Comparison of ENCODE assay signal across 10 cellular contexts in the genomic region with DNA sequence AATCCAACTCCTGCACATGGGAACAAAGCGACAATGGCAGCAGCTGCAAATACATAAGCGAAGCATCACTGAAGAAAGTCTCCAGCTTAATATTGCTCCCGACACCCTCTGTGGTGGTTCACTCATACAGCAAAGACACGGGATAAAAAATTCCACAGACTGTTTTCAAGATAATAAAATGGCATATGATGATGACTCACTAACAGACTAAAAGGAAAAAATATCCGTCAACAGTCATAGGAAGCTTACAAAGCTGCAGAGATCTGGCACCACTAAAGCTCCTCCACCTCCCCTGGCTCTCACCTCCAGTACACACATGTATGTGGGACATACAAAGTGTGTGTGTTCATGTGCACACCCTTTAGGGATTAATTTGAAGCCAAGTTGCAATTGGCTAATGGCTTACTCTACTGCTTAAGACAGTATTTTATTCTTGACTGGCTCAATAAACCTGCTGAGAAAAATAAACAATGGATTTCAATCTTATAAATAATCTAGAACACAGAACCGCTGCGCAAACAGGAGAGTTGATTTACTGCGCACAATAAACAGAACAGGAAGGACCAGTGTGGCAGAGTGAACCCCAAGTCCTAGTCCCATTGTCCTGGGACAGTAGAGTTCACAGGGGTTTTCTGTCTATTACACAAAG.
DNase-seq lines count a peak whose midpoint lies in the region; ATAC-seq and TF ChIP-seq lines count a peak whose summit lies in the region.
"Had no signal": no experiment of that assay in that cellular context is flagged by ENCODE, and none has a peak within 500 bp of the region (broad histone marks: within the 10 kb centered on the region; RNA-seq: fewer than 3 reads in every experiment).

No MANE protein-coding gene starts in this region.

- no peaks in the 10 kb centered on the region for H3K9me3 Mint-ChIP-seq in activated B cell treated with CpG ODN at 0.5 μM for 24 hours
- H3K9me3 Mint-ChIP-seq: IgD-negative memory B cell, neural crest cell had no signal

- H3K27ac ChIP-seq in gastroesophageal sphincter (peak overlapping the region; percentile 80 to 100 (median 90)), sigmoid colon (peak overlapping the region; percentile 82 to 100 (median 98))

- TF ChIP-seq EP300 in gastroesophageal sphincter (IDR thresholded peaks at IDR 0.05) (no peak), sigmoid colon (IDR thresholded peaks at IDR 0.05) (peak in 2 of 4 donors; percentile 34 to 79)

- H3K4me1 ChIP-seq in gastroesophageal sphincter = peaks cover 50 to 100% (median 77%) of the 10 kb centered on the region in 3 donors
- peaks cover 0 to 100% (median 98%) of the 10 kb centered on the region in 4 donors for H3K4me1 ChIP-seq in sigmoid colon

- CTCF ChIA-PET in activated B cell treated with CpG ODN at 0.5 μM for 24 hours (lab: Charles Lee) = no interaction called here

- TF ChIP-seq POLR2A in gastroesophageal sphincter (IDR thresholded peaks at IDR 0.05) (no peak), sigmoid colon (IDR thresholded peaks at IDR 0.05) (no peak)

- POLR2A ChIA-PET in activated B cell treated with CpG ODN at 0.5 μM for 24 hours (lab: Charles Lee) = interaction anchor here (1.0 kb wide), 1 partner anchor 16 kb away, joined by 4 read pairs; no protein-coding TSS in a partner anchor

- H3K36me3 ChIP-seq in gastroesophageal sphincter (peaks cover 0 to 29% of the 10 kb centered on the region in 2 donors), sigmoid colon (peaks cover 0 to 10% (median 0%) of the 10 kb centered on the region in 4 donors)

- H3K27me3 ChIP-seq in gastroesophageal sphincter = no peaks in the 10 kb centered on the region
- no peaks in the 10 kb centered on the region for H3K27me3 ChIP-seq in sigmoid colon

- H3K4me3 ChIP-seq in gastroesophageal sphincter (no peak overlapping the region), sigmoid colon (no peak overlapping the region)

- TF ChIP-seq CTCF in activated B cell treated with CpG ODN at 0.5 μM for 24 hours (IDR thresholded peaks at IDR 0.05) = no peak
- TF ChIP-seq CTCF in gastroesophageal sphincter (IDR thresholded peaks at IDR 0.05) = peak in 2 of 4 experiments; percentile 0 to 15
- no peak for TF ChIP-seq CTCF in sigmoid colon (IDR thresholded peaks at IDR 0.05)

- H3K27ac Mint-ChIP-seq in activated B cell treated with CpG ODN at 0.5 μM for 24 hours = peak overlapping the region; percentile 8

- ATAC-seq in activated B cell treated with CpG ODN at 0.5 μM for 24 hours (ENCODE audit: low read depth) (no peak), gastroesophageal sphincter (peak; percentile 73), HG02759 (IDR thresholded peaks at IDR 0.05; ENCODE audit: unreplicated experiment) (no peak)

- H3K27me3 Mint-ChIP-seq in activated B cell treated with CpG ODN at 0.5 μM for 24 hours = no peaks in the 10 kb centered on the region
- H3K27me3 Mint-ChIP-seq: IgD-negative memory B cell had no signal

- 10 to 19% methylated on average over 4 to 8 of the region's 8 CpGs for WGBS in gastroesophageal sphincter (ENCODE audit: low coverage in 1 of 2), 2 donors
- WGBS in sigmoid colon, 2 donors = 15 to 57% methylated on average over 8 of the region's 8 CpGs

- H3K36me3 Mint-ChIP-seq in activated B cell treated with CpG ODN at 0.5 μM for 24 hours (ENCODE audit: low read depth) = peaks cover 69% of the 10 kb centered on the region
- H3K36me3 Mint-ChIP-seq: IgD-negative memory B cell had no signal

- intact Hi-C loops in activated B cell treated with CpG ODN at 0.5 μM for 24 hours (cut with micrococcal nuclease) (no loop called here), sigmoid colon (cut with DNase I) (no loop called here)

- H3K4me1 Mint-ChIP-seq in activated B cell treated with CpG ODN at 0.5 μM for 24 hours = peaks cover 53% of the 10 kb centered on the region

- H3K9me3 ChIP-seq in gastroesophageal sphincter (no peaks in the 10 kb centered on the region), sigmoid colon (no peaks in the 10 kb centered on the region)

- H3K4me3 Mint-ChIP-seq in activated B cell treated with CpG ODN at 0.5 μM for 24 hours = no peak overlapping the region
- H3K4me3 Mint-ChIP-seq: neural crest cell had no signal

- DNase-seq in Daoy (ENCODE audit: low read depth) = peak; percentile 53
- no peak for DNase-seq in activated B cell treated with CpG ODN at 0.5 μM for 24 hours
- peak; percentile 90 for DNase-seq in sigmoid colon
- no peak for DNase-seq in NCI-H2081 (lab: John Stamatoyannopoulos, UW)
- no peak for DNase-seq in NCI-H1092 treated with DMSO at 0.1 percent for 48 hours (lab: John Stamatoyannopoulos, UW)
- DNase-seq in mesenteric fat pad (ENCODE audit: low spot score) = no peak

Comparison
In these comparisons a context has a peak if more than half of its experiments do, and no peak if none do; other contexts are left out.
1. DNase-seq: peak in Daoy (single experiment) and sigmoid colon (single experiment); none in activated B cell treated with CpG ODN at 0.5 μM for 24 hours (single experiment), NCI-H2081 (0 of 2), NCI-H1092 treated with DMSO at 0.1 percent for 48 hours (single experiment) and mesenteric fat pad (single experiment).